In genomic region chr2:23988371-23988770, GRCh38 we compare ENCODE assay signal across 1 cellular context.
TF ChIP-seq lines count a peak whose summit lies in the region.

No MANE protein-coding gene starts in this region.

TF ChIP-seq in K562, 482 proteins besides CTCF, POLR2A, EP300 and RAD21:
- no peak for TF ChIP-seq HDAC3 (IDR thresholded peaks at IDR 0.05; ENCODE audit: borderline replicate concordance, partially characterized antibody)
- TF ChIP-seq NFRKB (IDR thresholded peaks at IDR 0.05; ENCODE audit: low read depth): no peak
- no peak for TF ChIP-seq E2F3 (CRISPR knock-in tag; IDR thresholded peaks at IDR 0.05)
- no peak for TF ChIP-seq ATF7 (IDR thresholded peaks at IDR 0.05)
- TF ChIP-seq CTBP1 (IDR thresholded peaks at IDR 0.05; ENCODE audit: borderline replicate concordance): no peak
- TF ChIP-seq, protein P1, sequence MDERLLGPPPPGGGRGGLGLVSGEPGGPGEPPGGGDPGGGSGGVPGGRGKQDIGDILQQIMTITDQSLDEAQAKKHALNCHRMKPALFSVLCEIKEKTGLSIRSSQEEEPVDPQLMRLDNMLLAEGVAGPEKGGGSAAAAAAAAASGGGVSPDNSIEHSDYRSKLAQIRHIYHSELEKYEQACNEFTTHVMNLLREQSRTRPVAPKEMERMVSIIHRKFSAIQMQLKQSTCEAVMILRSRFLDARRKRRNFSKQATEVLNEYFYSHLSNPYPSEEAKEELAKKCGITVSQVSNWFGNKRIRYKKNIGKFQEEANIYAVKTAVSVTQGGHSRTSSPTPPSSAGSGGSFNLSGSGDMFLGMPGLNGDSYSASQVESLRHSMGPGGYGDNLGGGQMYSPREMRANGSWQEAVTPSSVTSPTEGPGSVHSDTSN (CRISPR knock-in tag; IDR thresholded peaks at IDR 0.05; ENCODE audit: low read depth): no peak
- TF ChIP-seq, protein P1 (tag; conservative IDR thresholded peaks at IDR 0.05; ENCODE audit: low read depth): 0 out of 2 replicates have a peak, but pooled peaks have one; percentile 13
- TF ChIP-seq SRF (CRISPR knock-in tag; IDR thresholded peaks at IDR 0.05): no peak
- TF ChIP-seq FOXA3 (CRISPR knock-in tag; conservative IDR thresholded peaks at IDR 0.05 in 1 of 2, IDR thresholded peaks at IDR 0.05 in 1 of 2): no peak
- no peak for TF ChIP-seq CSDE1 (IDR thresholded peaks at IDR 0.05)
- no peak for TF ChIP-seq RFX5 (IDR thresholded peaks at IDR 0.05; ENCODE audit: low read depth, low read length)
- peak; percentile 39; the same call in 1 of the 2 replicates for TF ChIP-seq SMC3 (conservative IDR thresholded peaks at IDR 0.05; ENCODE audit: insufficient read depth, low read depth, low read length)
- no peak for TF ChIP-seq ZNF398 (CRISPR knock-in tag; IDR thresholded peaks at IDR 0.05)
- no peak for TF ChIP-seq IRF2 (CRISPR knock-in tag; IDR thresholded peaks at IDR 0.05)
- TF ChIP-seq ILF3 (IDR thresholded peaks at IDR 0.05; ENCODE audit: borderline replicate concordance): no peak
- TF ChIP-seq RNF2 (IDR thresholded peaks at IDR 0.05): no peak
- no peak for TF ChIP-seq PTTG1 (tag; IDR thresholded peaks at IDR 0.05; ENCODE audit: low read depth)
- TF ChIP-seq ARID3A (IDR thresholded peaks at IDR 0.05; ENCODE audit: borderline replicate concordance, low read depth, low read length): peak; percentile 65; the same call in 1 of the 2 replicates
- no peak for TF ChIP-seq CBX8 (IDR thresholded peaks at IDR 0.05; ENCODE audit: borderline replicate concordance, extremely low read depth, low read depth, low read length, poor library complexity, severe bottlenecking)
- no peak for TF ChIP-seq NR4A1 (CRISPR knock-in tag; IDR thresholded peaks at IDR 0.05)
- no peak for TF ChIP-seq NR4A1 (tag; IDR thresholded peaks at IDR 0.05)
- TF ChIP-seq ZNF347 (CRISPR knock-in tag; IDR thresholded peaks at IDR 0.05; ENCODE audit: low read depth): no peak
- no peak for TF ChIP-seq SRSF1 (IDR thresholded peaks at IDR 0.05; ENCODE audit: low read depth, low read length)
- no peak for TF ChIP-seq TAF1 (IDR thresholded peaks at IDR 0.05; ENCODE audit: control insufficient read depth, extremely low read depth, insufficient read depth, low read length, severe bottlenecking)
- no peak for TF ChIP-seq SMARCC2 (IDR thresholded peaks at IDR 0.05; ENCODE audit: low read depth)
- TF ChIP-seq IFI16 (CRISPR knock-in tag; IDR thresholded peaks at IDR 0.05): no peak
- TF ChIP-seq SLC30A9 (CRISPR knock-in tag; IDR thresholded peaks at IDR 0.05): no peak
- no peak for TF ChIP-seq MBD2 (IDR thresholded peaks at IDR 0.05; ENCODE audit: borderline replicate concordance, low read depth)
- TF ChIP-seq NONO (IDR thresholded peaks at IDR 0.05; ENCODE audit: low read depth in 2 of 2, low read length in 1 of 2): no peak
- TF ChIP-seq, protein P2, sequence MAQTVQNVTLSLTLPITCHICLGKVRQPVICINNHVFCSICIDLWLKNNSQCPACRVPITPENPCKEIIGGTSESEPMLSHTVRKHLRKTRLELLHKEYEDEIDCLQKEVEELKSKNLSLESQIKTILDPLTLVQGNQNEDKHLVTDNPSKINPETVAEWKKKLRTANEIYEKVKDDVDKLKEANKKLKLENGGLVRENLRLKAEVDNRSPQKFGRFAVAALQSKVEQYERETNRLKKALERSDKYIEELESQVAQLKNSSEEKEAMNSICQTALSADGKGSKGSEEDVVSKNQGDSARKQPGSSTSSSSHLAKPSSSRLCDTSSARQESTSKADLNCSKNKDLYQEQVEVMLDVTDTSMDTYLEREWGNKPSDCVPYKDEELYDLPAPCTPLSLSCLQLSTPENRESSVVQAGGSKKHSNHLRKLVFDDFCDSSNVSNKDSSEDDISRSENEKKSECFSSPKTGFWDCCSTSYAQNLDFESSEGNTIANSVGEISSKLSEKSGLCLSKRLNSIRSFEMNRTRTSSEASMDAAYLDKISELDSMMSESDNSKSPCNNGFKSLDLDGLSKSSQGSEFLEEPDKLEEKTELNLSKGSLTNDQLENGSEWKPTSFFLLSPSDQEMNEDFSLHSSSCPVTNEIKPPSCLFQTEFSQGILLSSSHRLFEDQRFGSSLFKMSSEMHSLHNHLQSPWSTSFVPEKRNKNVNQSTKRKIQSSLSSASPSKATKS (CRISPR knock-in tag; IDR thresholded peaks at IDR 0.05): no peak
- no peak for TF ChIP-seq SNRNP70 (optimal IDR thresholded peaks at IDR 0.05; ENCODE audit: low read depth, low read length)
- TF ChIP-seq CREB3L1 (IDR thresholded peaks at IDR 0.05; ENCODE audit: borderline replicate concordance, low read depth): no peak
- no peak for TF ChIP-seq ZBTB17 (CRISPR knock-in tag; IDR thresholded peaks at IDR 0.05)
- TF ChIP-seq CREM (IDR thresholded peaks at IDR 0.05; ENCODE audit: low read depth): peak; percentile 60; the same call in 1 of the 2 replicates
- TF ChIP-seq ATF1 (CRISPR knock-in tag; IDR thresholded peaks at IDR 0.05): no peak
- no peak for TF ChIP-seq ATF1 (tag; IDR thresholded peaks at IDR 0.05)
- TF ChIP-seq BCOR (IDR thresholded peaks at IDR 0.05): no peak
- TF ChIP-seq PTRF (tag; IDR thresholded peaks at IDR 0.05): no peak
- TF ChIP-seq MTA3 (IDR thresholded peaks at IDR 0.05; ENCODE audit: borderline replicate concordance): no peak
- TF ChIP-seq, protein P3, sequence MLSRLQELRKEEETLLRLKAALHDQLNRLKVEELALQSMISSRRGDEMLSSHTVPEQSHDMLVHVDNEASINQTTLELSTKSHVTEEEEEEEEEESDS (CRISPR knock-in tag; IDR thresholded peaks at IDR 0.05): no peak
- peak; percentile 48 for TF ChIP-seq DEAF1 (CRISPR knock-in tag; IDR thresholded peaks at IDR 0.05)
